Comparison of ENCODE assay signal across 8 cellular contexts in genomic region chr1:86741947-86742572, GRCh38. TPM values are rescaled to one million over a fixed set of nuclear protein-coding genes. Genes with fewer than 3 reads are reported as not detected.
DNase-seq lines count a peak whose midpoint lies in the region; ATAC-seq and TF ChIP-seq lines count a peak whose summit lies in the region.

No MANE protein-coding gene starts in this region.

- no peak overlapping the region for H3K9ac ChIP-seq in Loucy (ENCODE audit: low read depth, low read length, poor library complexity, severe bottlenecking)

- H3K4me3 ChIP-seq in Loucy (ENCODE audit: low read length, poor library complexity, severe bottlenecking) (no peak overlapping the region), gastroesophageal sphincter (no peak overlapping the region)

- H3K27me3 ChIP-seq in Loucy (ENCODE audit: insufficient read depth, low read length, poor library complexity, severe bottlenecking) (no peaks in the 10 kb centered on the region), gastroesophageal sphincter (no peaks in the 10 kb centered on the region)

- no peaks in the 10 kb centered on the region for H4K20me1 ChIP-seq in Loucy (ENCODE audit: insufficient read depth, low read length, poor library complexity, severe bottlenecking)

- H3K36me3 ChIP-seq in Loucy (ENCODE audit: insufficient read depth, low read length), result peaks cover 70% of the 10 kb centered on the region
- peaks cover 0 to 91% of the 10 kb centered on the region in 2 donors for H3K36me3 ChIP-seq in gastroesophageal sphincter

- H3K4me2 ChIP-seq in Loucy (ENCODE audit: low read depth, low read length, poor library complexity, severe bottlenecking), result no peak overlapping the region

- 0 out of 2 replicates have a peak, but pooled peaks cover 5% of the 10 kb centered on the region for H3F3A ChIP-seq in Loucy (ENCODE audit: low read depth)

- TF ChIP-seq POLR2A in gastroesophageal sphincter (IDR thresholded peaks at IDR 0.05), result no peak

- H3K4me1 ChIP-seq in Loucy (ENCODE audit: insufficient read depth, low read length, poor library complexity, severe bottlenecking) (peaks cover 5% of the 10 kb centered on the region), gastroesophageal sphincter (peaks cover 0 to 20% (median 0%) of the 10 kb centered on the region in 3 donors)

- WGBS in gastroesophageal sphincter (ENCODE audit: low coverage in 1 of 2), 2 donors, result 47 to 49% methylated on average over 6 of the region's 6 CpGs

- no peak for ATAC-seq in gastroesophageal sphincter
- no peak for ATAC-seq in HG02798 (IDR thresholded peaks at IDR 0.05; ENCODE audit: poor library complexity, unreplicated experiment)

- no peaks in the 10 kb centered on the region for H3K79me2 ChIP-seq in Loucy (ENCODE audit: insufficient read depth, low read length)

- no peak for TF ChIP-seq EP300 in gastroesophageal sphincter (IDR thresholded peaks at IDR 0.05)

- DNase-seq in NCI-H2196 (lab: John Stamatoyannopoulos, UW; ENCODE audit: unreplicated experiment) (peak; percentile 17), NCI-H2196 treated with DMSO at 0.1 percent for 48 hours (lab: John Stamatoyannopoulos, UW; ENCODE audit: unreplicated experiment) (no peak), retina (no peak)
- DNase-seq in activated CD4-positive, alpha-beta T cell treated with anti-CD3 and anti-CD28 coated beads, Interleukin-2, amount 50 U/mL, for 1 hour, result peak; percentile 39
- peak; percentile 37 to 50 for DNase-seq in stimulated activated CD4-positive, alpha-beta T cell treated with anti-CD3 and anti-CD28 coated beads, Interleukin-2, amount 100 ng/mL, for 24 hours

- H3K9me2 ChIP-seq in Loucy (replicated peaks; ENCODE audit: low read depth, low read length), result no peaks in the 10 kb centered on the region

- no peak overlapping the region for H2AFZ ChIP-seq in Loucy (ENCODE audit: low read length)

- no peaks in the 10 kb centered on the region for H3K9me3 ChIP-seq in Loucy (ENCODE audit: insufficient read depth, low read depth, low read length)
- no peaks in the 10 kb centered on the region for H3K9me3 ChIP-seq in gastroesophageal sphincter

- H3K27ac ChIP-seq in gastroesophageal sphincter, result no peak overlapping the region

- peak; percentile 84 for TF ChIP-seq CTCF in Loucy (conservative IDR thresholded peaks at IDR 0.05; ENCODE audit: low read length)
- peak; percentile 51 to 73 (median 58) for TF ChIP-seq CTCF in gastroesophageal sphincter (IDR thresholded peaks at IDR 0.05)

RNA-seq across cellular contexts. Expression of gene SH3GLB1, which starts 37.7 kb away (rescaled TPM):
- 10 to 100 TPM; 58.4 to 81.7 (median 77.3) TPM for total RNA-seq in gastroesophageal sphincter

Comparison
In these comparisons a context has a peak if more than half of its experiments do, and no peak if none do; other contexts are left out.
1. DNase-seq: peak in NCI-H2196 (single experiment), activated CD4-positive, alpha-beta T cell treated with anti-CD3 and anti-CD28 coated beads, Interleukin-2, amount 50 U/mL, for 1 hour (single experiment) and stimulated activated CD4-positive, alpha-beta T cell treated with anti-CD3 and anti-CD28 coated beads, Interleukin-2, amount 100 ng/mL, for 24 hours (2 of 2); none in NCI-H2196 treated with DMSO at 0.1 percent for 48 hours (single experiment) and retina (single experiment).